ENCODE assay signal across 10 cellular contexts in the genomic region with DNA sequence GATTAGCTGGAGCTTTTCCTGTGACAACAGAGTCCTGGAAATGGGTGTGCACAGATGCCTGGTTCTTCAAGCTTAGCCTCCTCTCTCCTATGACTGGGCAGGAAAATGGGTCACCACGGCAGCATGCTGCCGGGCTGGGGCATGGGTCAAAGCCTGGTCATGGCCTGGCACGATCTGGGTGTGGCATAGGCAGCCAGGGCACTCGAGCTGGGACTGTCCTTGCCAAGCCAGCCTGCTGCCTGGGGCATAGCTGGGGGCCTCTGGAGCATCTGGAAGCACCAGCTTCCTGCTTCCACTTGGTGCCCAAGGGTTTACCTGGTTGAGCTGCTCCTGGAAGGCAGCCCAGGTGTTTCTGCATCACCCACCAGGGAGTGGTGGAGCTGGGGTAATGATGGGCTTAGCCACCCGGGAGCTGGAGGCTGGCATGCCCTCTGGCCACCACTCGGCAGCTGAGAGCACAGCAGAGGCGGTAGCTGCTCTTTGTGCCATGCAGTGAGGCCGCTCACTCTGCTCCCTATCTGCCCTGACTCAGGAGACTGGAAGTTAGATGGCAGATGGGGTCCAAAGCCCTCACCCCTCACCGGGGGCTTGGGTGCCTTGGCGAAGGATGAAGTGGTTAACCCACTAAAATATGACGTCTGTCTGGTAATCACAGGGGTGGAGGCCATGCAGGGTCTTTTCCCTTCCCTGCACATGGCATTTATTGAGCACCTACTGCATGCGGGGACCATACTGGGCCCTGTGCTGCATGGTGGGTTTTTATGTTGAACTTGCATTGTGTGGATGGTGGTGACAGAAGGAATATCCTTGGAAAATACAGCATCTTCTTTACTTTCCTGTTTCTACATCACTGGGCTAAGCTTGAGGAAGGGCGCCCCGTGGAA. TPM values are rescaled to one million over a fixed set of nuclear protein-coding genes. Genes with fewer than 3 reads are reported as not detected.
DNase-seq lines count a peak whose midpoint lies in the region; ATAC-seq and TF ChIP-seq lines count a peak whose summit lies in the region.
"Had no signal": no experiment of that assay in that cellular context is flagged by ENCODE, and none has a peak within 500 bp of the region (broad histone marks: within the 10 kb centered on the region; RNA-seq: fewer than 3 reads in every experiment).

No MANE protein-coding gene starts in this region.

- peaks cover 17% of the 10 kb centered on the region for H3K4me1 Mint-ChIP-seq in activated CD4-positive, alpha-beta T cell treated with anti-CD3 and anti-CD28 coated beads for 36 hours
- H3K4me1 Mint-ChIP-seq in endodermal cell (peaks cover 10% of the 10 kb centered on the region), osteocyte (ENCODE audit: unreplicated experiment) (peaks cover 3% of the 10 kb centered on the region)

- H3K36me3 Mint-ChIP-seq in activated CD4-positive, alpha-beta T cell treated with anti-CD3 and anti-CD28 coated beads for 36 hours (ENCODE audit: low read depth): no peaks in the 10 kb centered on the region
- H3K36me3 Mint-ChIP-seq in endodermal cell (ENCODE audit: low read depth) (no peaks in the 10 kb centered on the region), osteocyte (ENCODE audit: unreplicated experiment) (no peaks in the 10 kb centered on the region)

- H3K27me3 Mint-ChIP-seq in activated CD4-positive, alpha-beta T cell treated with anti-CD3 and anti-CD28 coated beads for 36 hours: no peaks in the 10 kb centered on the region
- no peaks in the 10 kb centered on the region for H3K27me3 Mint-ChIP-seq in endodermal cell (ENCODE audit: insufficient read depth)
- H3K27me3 Mint-ChIP-seq in osteocyte (ENCODE audit: unreplicated experiment): peaks cover 3% of the 10 kb centered on the region

- POLR2A ChIA-PET in activated CD4-positive, alpha-beta T cell treated with anti-CD3 and anti-CD28 coated beads for 36 hours (lab: Charles Lee): no interaction called here
- POLR2A ChIA-PET in PC-3 (lab: Charles Lee; ENCODE audit: unreplicated experiment): interaction anchor here (0.5 kb wide), 1 partner anchor 41 kb away, joined by 3 read pairs; no protein-coding TSS in a partner anchor

- H3K4me2 ChIP-seq in PC-3 (ENCODE audit: low read length): peak overlapping the region; percentile 72

- H3K9me3 Mint-ChIP-seq in activated CD4-positive, alpha-beta T cell treated with anti-CD3 and anti-CD28 coated beads for 36 hours (ENCODE audit: low read depth): no peaks in the 10 kb centered on the region
- H3K9me3 Mint-ChIP-seq in endodermal cell (no peaks in the 10 kb centered on the region), osteocyte (ENCODE audit: unreplicated experiment) (no peaks in the 10 kb centered on the region)

- peak overlapping the region; percentile 67 for H3K4me3 ChIP-seq in PC-3 (ENCODE audit: low read length)
- no peak overlapping the region for H3K4me3 ChIP-seq in endodermal cell (ENCODE audit: low read length)

- H3K27ac Mint-ChIP-seq in activated CD4-positive, alpha-beta T cell treated with anti-CD3 and anti-CD28 coated beads for 36 hours: no peak overlapping the region
- H3K27ac Mint-ChIP-seq in endodermal cell: no peak overlapping the region
- H3K27ac Mint-ChIP-seq in osteocyte (ENCODE audit: unreplicated experiment): no peak overlapping the region

- H3K27me3 ChIP-seq in PC-3 (ENCODE audit: low read length) (no peaks in the 10 kb centered on the region), endodermal cell (ENCODE audit: control insufficient read depth, insufficient read depth, low read length, poor library complexity, severe bottlenecking) (no peaks in the 10 kb centered on the region)

- H3K9ac ChIP-seq in PC-3 (ENCODE audit: low read length) (peak overlapping the region; percentile 79), endodermal cell (ENCODE audit: extremely low read depth, low read length, poor library complexity, severe bottlenecking) (no peak overlapping the region)

- H3F3A ChIP-seq in PC-3 (ENCODE audit: low read length, unreplicated experiment): peaks cover 4% of the 10 kb centered on the region

- intact Hi-C loops in activated CD4-positive, alpha-beta T cell treated with anti-CD3 and anti-CD28 coated beads for 36 hours (cut with DNase I, micrococcal nuclease): loop anchor here in 1 of 2 experiments (2.0 kb wide), 2 partner anchors 109 to 153 kb away; no protein-coding TSS in a partner anchor
- intact Hi-C loops in PC-3 (cut with micrococcal nuclease): loop anchor here (2.0 kb wide), 1 partner anchor 53 kb away; the partner anchor contains the start of genes DDX24 and IFI27L1

- H3K27ac ChIP-seq in PC-3 (ENCODE audit: low read length) (peak overlapping the region; percentile 98), endodermal cell (ENCODE audit: low read depth, low read length) (no peak overlapping the region)

- H3K36me3 ChIP-seq in PC-3 (ENCODE audit: low read depth, low read length) (no peaks in the 10 kb centered on the region), endodermal cell (ENCODE audit: control insufficient read depth, insufficient read depth, low read length) (no peaks in the 10 kb centered on the region)

- no peak overlapping the region for H2AFZ ChIP-seq in PC-3 (ENCODE audit: low read length)

- H3K9me3 ChIP-seq in PC-3 (ENCODE audit: low read length): no peaks in the 10 kb centered on the region
- H3K9me3 ChIP-seq in endodermal cell (ENCODE audit: control insufficient read depth, low read length): no peaks in the 10 kb centered on the region

- DNase-seq in activated CD4-positive, alpha-beta T cell treated with anti-CD3 and anti-CD28 coated beads for 36 hours: no peak
- no peak for DNase-seq in activated CD4-positive, alpha-beta T cell treated with anti-CD3 and anti-CD28 coated beads, Interleukin-2, amount 50 U/mL, for 48 hours
- DNase-seq in PC-3: peak; percentile 93
- DNase-seq in endodermal cell: no peak
- DNase-seq in osteocyte (ENCODE audit: extremely low spot score, unreplicated experiment): no peak
- no peak for DNase-seq in mucosa of gallbladder (ENCODE audit: low spot score)
- no peak for DNase-seq in stimulated activated CD4-positive, alpha-beta T cell treated with anti-CD3 and anti-CD28 coated beads, Interleukin-12 subunit alpha, Interleukin-12 subunit beta, amount 100 ng/mL, for 4 hours
- DNase-seq: NCI-H446 had no signal

- H3K79me2 ChIP-seq in PC-3 (ENCODE audit: low read length): peaks cover 19% of the 10 kb centered on the region; the same call in 1 of the 2 replicates

- BruUV-seq in PC-3 (replicated peaks; lab: Mats Ljungman, UMichigan): no TSS peak

- peak overlapping the region; percentile 37 for H3K4me3 Mint-ChIP-seq in activated CD4-positive, alpha-beta T cell treated with anti-CD3 and anti-CD28 coated beads for 36 hours
- H3K4me3 Mint-ChIP-seq in endodermal cell (peak overlapping the region; percentile 60), osteocyte (ENCODE audit: unreplicated experiment) (peak overlapping the region; percentile 61)

- no peak for ATAC-seq in activated CD4-positive, alpha-beta T cell treated with anti-CD3 and anti-CD28 coated beads for 36 hours
- ATAC-seq in PC-3 (peak; percentile 33), GM21367 (IDR thresholded peaks at IDR 0.05; ENCODE audit: unreplicated experiment) (no peak)

- H3K9me2 ChIP-seq in PC-3 (replicated peaks; ENCODE audit: low read length): no peaks in the 10 kb centered on the region

- H3K4me1 ChIP-seq in PC-3 (ENCODE audit: insufficient read depth, low read length): peaks cover 56% of the 10 kb centered on the region
- peaks cover 2% of the 10 kb centered on the region for H3K4me1 ChIP-seq in endodermal cell (ENCODE audit: control insufficient read depth, insufficient read depth, low read length)

- no peak for TF ChIP-seq CTCF in PC-3 (conservative IDR thresholded peaks at IDR 0.05; ENCODE audit: low read depth, low read length)
- no peak for TF ChIP-seq CTCF in endodermal cell (conservative IDR thresholded peaks at IDR 0.05)
- no peak for TF ChIP-seq CTCF in osteocyte (IDR thresholded peaks at IDR 0.05)

- H4K20me1 ChIP-seq in PC-3 (ENCODE audit: low read length): no peaks in the 10 kb centered on the region

- 93% methylated on average over 11 to 14 of the region's 14 CpGs for WGBS in endodermal cell (ENCODE audit: insufficient coverage in 1 of 2, insufficient read length in 1 of 2), 2 experiments

- CTCF ChIA-PET in activated CD4-positive, alpha-beta T cell treated with anti-CD3 and anti-CD28 coated beads for 36 hours (lab: Charles Lee): interaction anchor here (0.6 to 2.5 kb wide), 8 partner anchors 9 to 109 kb away, joined by 3 to 25 read pairs (median 5); no protein-coding TSS in a partner anchor
- CTCF ChIA-PET in PC-3 (lab: Charles Lee): interaction anchor here (0.9 to 1.7 kb wide), 4 partner anchors 9 to 104 kb away, joined by 3 to 9 read pairs (median 5); partner anchors contain the start of genes DDX24 and IFI27L1

RNA-seq across cellular contexts. Expression of gene OTUB2, which starts 1.7 kb away (rescaled TPM):
- under 1 TPM; 0.75 to 0.93 TPM for total RNA-seq in activated CD4-positive, alpha-beta T cell treated with anti-CD3 and anti-CD28 coated beads for 36 hours
- 7.7 and 9.0 TPM in 2 replicates for total RNA-seq in PC-3 (2014; rRNA removed)
- total RNA-seq in endodermal cell: 1 to 10 TPM; 6.3 to 6.7 TPM
- 6.3 TPM for polyA plus RNA-seq in endodermal cell (2013, experiment 1 of 2)
- polyA plus RNA-seq in endodermal cell (2013, experiment 2 of 2): 5.1 TPM
- 1.3 TPM in 2 replicates for total RNA-seq in osteocyte
- total RNA-seq in mucosa of gallbladder: 2.1 TPM

RNA-seq across cellular contexts. Expression of gene CCDC197, which starts 30.7 kb away (rescaled TPM):
- under 1 TPM; 0.34 to 0.53 TPM for total RNA-seq in activated CD4-positive, alpha-beta T cell treated with anti-CD3 and anti-CD28 coated beads for 36 hours
- total RNA-seq in PC-3 (2014; rRNA removed) (not detected in 2 replicates), endodermal cell (not detected), osteocyte (not detected in 2 replicates), mucosa of gallbladder (not detected)
- polyA plus RNA-seq in endodermal cell (2013, experiment 1 of 2): not detected
- not detected for polyA plus RNA-seq in endodermal cell (2013, experiment 2 of 2)
- total RNA-seq: pulmonary artery endothelial cell had no signal

RNA-seq across cellular contexts. Expression of gene ASB2, which starts 51.4 kb away (rescaled TPM):
- 10 to 100 TPM; 24.8 to 25.5 TPM for total RNA-seq in activated CD4-positive, alpha-beta T cell treated with anti-CD3 and anti-CD28 coated beads for 36 hours
- total RNA-seq in PC-3 (2014; rRNA removed) (0.12 and 0.22 TPM in 2 replicates), endodermal cell (under 1 TPM in 1 of 2 donors, not detected in 1; 0.11 TPM), osteocyte (0.34 and 0.38 TPM in 2 replicates), mucosa of gallbladder (28.0 TPM)
- polyA plus RNA-seq in endodermal cell (2013, experiment 1 of 2): 0.75 TPM
- 0.58 TPM for polyA plus RNA-seq in endodermal cell (2013, experiment 2 of 2)
- total RNA-seq: pulmonary artery endothelial cell had no signal

RNA-seq across cellular contexts. Expression of gene DDX24, which starts 53.2 kb away (rescaled TPM):
- total RNA-seq in activated CD4-positive, alpha-beta T cell treated with anti-CD3 and anti-CD28 coated beads for 36 hours: 100 to 1,000 TPM; 259 to 390 TPM
- total RNA-seq in PC-3 (2014; rRNA removed): 120 and 126 TPM in 2 replicates
- 100 to 1,000 TPM; 131 to 137 TPM for total RNA-seq in endodermal cell
- 151 TPM for polyA plus RNA-seq in endodermal cell (2013, experiment 1 of 2)
- polyA plus RNA-seq in endodermal cell (2013, experiment 2 of 2): 146 TPM
- 167 and 170 TPM in 2 replicates for total RNA-seq in osteocyte
- 187 TPM for total RNA-seq in mucosa of gallbladder

RNA-seq across cellular contexts. Expression of gene IFI27L1, which starts 53.3 kb away (rescaled TPM):
- total RNA-seq in activated CD4-positive, alpha-beta T cell treated with anti-CD3 and anti-CD28 coated beads for 36 hours: 10 to 100 TPM; 22.3 to 27.1 TPM
- 7.8 and 16.9 TPM in 2 replicates for total RNA-seq in PC-3 (2014; rRNA removed)
- total RNA-seq in endodermal cell: 10 to 100 TPM; 40.0 to 47.2 TPM
- polyA plus RNA-seq in endodermal cell (2013, experiment 1 of 2): 25.0 TPM
- polyA plus RNA-seq in endodermal cell (2013, experiment 2 of 2): 20.8 TPM
- total RNA-seq in osteocyte: 25.8 and 30.0 TPM in 2 replicates
- 19.8 TPM for total RNA-seq in mucosa of gallbladder

Comparison
In these comparisons a context has a peak if more than half of its experiments do, and no peak if none do; other contexts are left out.
1. RNA of gene ASB2, which starts 51.4 kb away (total RNA-seq): 28.0 TPM in mucosa of gallbladder (single experiment) and 24.8 to 25.5 TPM in activated CD4-positive, alpha-beta T cell treated with anti-CD3 and anti-CD28 coated beads for 36 hours; 0.34 to 0.38 TPM in osteocyte, 0.12 to 0.22 TPM in PC-3 and 0.11 TPM in endodermal cell; every median in the first group is over 10 times any median in the second.
2. Peak in every context shown above with its lines, with median percentiles within 50 percentile points of each other: H3K4me3 Mint-ChIP-seq.